ENCODE assay signal across 2 cellular contexts in genomic region chr3:13282986-13283876, GRCh38.
A peak's percentile ranks its signal among the peaks of the same experiment; 100 is the strongest.
TF ChIP-seq lines count a peak whose summit lies in the region.

No MANE protein-coding gene starts in this region.

TF ChIP-seq in K562, 482 proteins besides CTCF, POLR2A, EP300 and RAD21 (continued from another document and continues in another):
- TF ChIP-seq, protein P1, sequence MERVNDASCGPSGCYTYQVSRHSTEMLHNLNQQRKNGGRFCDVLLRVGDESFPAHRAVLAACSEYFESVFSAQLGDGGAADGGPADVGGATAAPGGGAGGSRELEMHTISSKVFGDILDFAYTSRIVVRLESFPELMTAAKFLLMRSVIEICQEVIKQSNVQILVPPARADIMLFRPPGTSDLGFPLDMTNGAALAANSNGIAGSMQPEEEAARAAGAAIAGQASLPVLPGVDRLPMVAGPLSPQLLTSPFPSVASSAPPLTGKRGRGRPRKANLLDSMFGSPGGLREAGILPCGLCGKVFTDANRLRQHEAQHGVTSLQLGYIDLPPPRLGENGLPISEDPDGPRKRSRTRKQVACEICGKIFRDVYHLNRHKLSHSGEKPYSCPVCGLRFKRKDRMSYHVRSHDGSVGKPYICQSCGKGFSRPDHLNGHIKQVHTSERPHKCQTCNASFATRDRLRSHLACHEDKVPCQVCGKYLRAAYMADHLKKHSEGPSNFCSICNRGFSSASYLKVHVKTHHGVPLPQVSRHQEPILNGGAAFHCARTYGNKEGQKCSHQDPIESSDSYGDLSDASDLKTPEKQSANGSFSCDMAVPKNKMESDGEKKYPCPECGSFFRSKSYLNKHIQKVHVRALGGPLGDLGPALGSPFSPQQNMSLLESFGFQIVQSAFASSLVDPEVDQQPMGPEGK (CRISPR knock-in tag; IDR thresholded peaks at IDR 0.05; ENCODE audit: borderline replicate concordance): no peak
- TF ChIP-seq TAL1 (IDR thresholded peaks at IDR 0.05) (no peak), BCOR (IDR thresholded peaks at IDR 0.05) (0 out of 2 replicates have a peak, but pooled peaks have one; percentile 25), RBBP5 (IDR thresholded peaks at IDR 0.05; ENCODE audit: borderline replicate concordance, insufficient read depth, low read length, poor library complexity, severe bottlenecking) (peak; percentile 52), MYC (IDR thresholded peaks at IDR 0.05; ENCODE audit: low read depth, low read length) (0 out of 2 replicates have a peak, but pooled peaks have one; percentile 15), MYC (CRISPR knock-in tag; IDR thresholded peaks at IDR 0.05; ENCODE audit: borderline replicate concordance, low read depth) (no peak), TBP (optimal IDR thresholded peaks at IDR 0.05; ENCODE audit: low read depth, low read length) (no peak), ZBTB12 (CRISPR knock-in tag; IDR thresholded peaks at IDR 0.05) (no peak), CCNT2 (IDR thresholded peaks at IDR 0.05; ENCODE audit: borderline replicate concordance, extremely low read depth, insufficient read length, low read depth, low read length) (peak; percentile 67), ZBTB7A (IDR thresholded peaks at IDR 0.05; ENCODE audit: borderline replicate concordance, control insufficient read depth, low read depth, low read length) (peak; percentile 87; the same call in 1 of the 2 replicates), NFIC (IDR thresholded peaks at IDR 0.05) (peak; percentile 14; the same call in 1 of the 2 replicates), CAMTA2 (CRISPR knock-in tag; conservative IDR thresholded peaks at IDR 0.05) (no peak), STAG1 (CRISPR knock-in tag; IDR thresholded peaks at IDR 0.05; ENCODE audit: borderline replicate concordance) (no peak), ZFPM2 (CRISPR knock-in tag; IDR thresholded peaks at IDR 0.05) (no peak), SIN3A (IDR thresholded peaks at IDR 0.05; ENCODE audit: borderline replicate concordance in 2 of 2, control insufficient read depth in 1 of 2, low read depth in 2 of 2, low read length in 2 of 2) (peak in 1 of 2 experiments; percentile 48; a peak in 1 of 4 replicates), ZNF197 (CRISPR knock-in tag; IDR thresholded peaks at IDR 0.05; ENCODE audit: low read depth) (no peak), ATF3 (IDR thresholded peaks at IDR 0.05) (no peak), ATF3 (CRISPR knock-in tag; conservative IDR thresholded peaks at IDR 0.05) (no peak), RB1 (IDR thresholded peaks at IDR 0.05; ENCODE audit: low read depth) (peak; percentile 86), NFATC3 (IDR thresholded peaks at IDR 0.05) (no peak)
- TF ChIP-seq, protein P2, sequence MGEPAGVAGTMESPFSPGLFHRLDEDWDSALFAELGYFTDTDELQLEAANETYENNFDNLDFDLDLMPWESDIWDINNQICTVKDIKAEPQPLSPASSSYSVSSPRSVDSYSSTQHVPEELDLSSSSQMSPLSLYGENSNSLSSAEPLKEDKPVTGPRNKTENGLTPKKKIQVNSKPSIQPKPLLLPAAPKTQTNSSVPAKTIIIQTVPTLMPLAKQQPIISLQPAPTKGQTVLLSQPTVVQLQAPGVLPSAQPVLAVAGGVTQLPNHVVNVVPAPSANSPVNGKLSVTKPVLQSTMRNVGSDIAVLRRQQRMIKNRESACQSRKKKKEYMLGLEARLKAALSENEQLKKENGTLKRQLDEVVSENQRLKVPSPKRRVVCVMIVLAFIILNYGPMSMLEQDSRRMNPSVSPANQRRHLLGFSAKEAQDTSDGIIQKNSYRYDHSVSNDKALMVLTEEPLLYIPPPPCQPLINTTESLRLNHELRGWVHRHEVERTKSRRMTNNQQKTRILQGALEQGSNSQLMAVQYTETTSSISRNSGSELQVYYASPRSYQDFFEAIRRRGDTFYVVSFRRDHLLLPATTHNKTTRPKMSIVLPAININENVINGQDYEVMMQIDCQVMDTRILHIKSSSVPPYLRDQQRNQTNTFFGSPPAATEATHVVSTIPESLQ (CRISPR knock-in tag; IDR thresholded peaks at IDR 0.05): no peak
- TF ChIP-seq, protein P3, sequence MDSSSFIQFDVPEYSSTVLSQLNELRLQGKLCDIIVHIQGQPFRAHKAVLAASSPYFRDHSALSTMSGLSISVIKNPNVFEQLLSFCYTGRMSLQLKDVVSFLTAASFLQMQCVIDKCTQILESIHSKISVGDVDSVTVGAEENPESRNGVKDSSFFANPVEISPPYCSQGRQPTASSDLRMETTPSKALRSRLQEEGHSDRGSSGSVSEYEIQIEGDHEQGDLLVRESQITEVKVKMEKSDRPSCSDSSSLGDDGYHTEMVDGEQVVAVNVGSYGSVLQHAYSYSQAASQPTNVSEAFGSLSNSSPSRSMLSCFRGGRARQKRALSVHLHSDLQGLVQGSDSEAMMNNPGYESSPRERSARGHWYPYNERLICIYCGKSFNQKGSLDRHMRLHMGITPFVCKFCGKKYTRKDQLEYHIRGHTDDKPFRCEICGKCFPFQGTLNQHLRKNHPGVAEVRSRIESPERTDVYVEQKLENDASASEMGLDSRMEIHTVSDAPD (CRISPR knock-in tag; IDR thresholded peaks at IDR 0.05): no peak

TF ChIP-seq in HepG2, 621 proteins besides CTCF, POLR2A, EP300 and RAD21 (continued from another document and continues in another):
- TF ChIP-seq ZNF407 (CRISPR knock-in tag; IDR thresholded peaks at IDR 0.05; ENCODE audit: not compliant biosample characterization) (peak; percentile 14), ZSCAN20 (CRISPR knock-in tag; IDR thresholded peaks at IDR 0.05; ENCODE audit: borderline replicate concordance) (peak; percentile 52; the same call in 1 of the 2 replicates), ZNF768 (CRISPR knock-in tag; IDR thresholded peaks at IDR 0.05) (no peak), ZNF850 (CRISPR knock-in tag; conservative IDR thresholded peaks at IDR 0.05) (no peak), MAF1 (CRISPR knock-in tag; IDR thresholded peaks at IDR 0.05; ENCODE audit: borderline replicate concordance) (0 out of 2 replicates have a peak, but pooled peaks have one; percentile 27), PRDM4 (CRISPR knock-in tag; IDR thresholded peaks at IDR 0.05; ENCODE audit: borderline replicate concordance) (no peak), ZNF562 (CRISPR knock-in tag; IDR thresholded peaks at IDR 0.05; ENCODE audit: borderline replicate concordance) (no peak), ZNF17 (CRISPR knock-in tag; IDR thresholded peaks at IDR 0.05) (no peak), ZNF256 (CRISPR knock-in tag; conservative IDR thresholded peaks at IDR 0.05) (no peak), SKIL (CRISPR knock-in tag; IDR thresholded peaks at IDR 0.05; ENCODE audit: borderline replicate concordance) (no peak), NCOA2 (CRISPR knock-in tag; IDR thresholded peaks at IDR 0.05) (peak; percentile 12; the same call in 1 of the 2 replicates), PHF5A (CRISPR knock-in tag; IDR thresholded peaks at IDR 0.05; ENCODE audit: low read depth, unreplicated experiment) (no peak), LCORL (IDR thresholded peaks at IDR 0.05) (no peak), LCORL (CRISPR knock-in tag; IDR thresholded peaks at IDR 0.05) (0 out of 2 replicates have a peak, but pooled peaks have one; percentile 36), ZNF749 (CRISPR knock-in tag; IDR thresholded peaks at IDR 0.05; ENCODE audit: borderline replicate concordance) (no peak), ZNF724P (CRISPR knock-in tag; IDR thresholded peaks at IDR 0.05; ENCODE audit: borderline replicate concordance) (no peak), ZZZ3 (CRISPR knock-in tag; IDR thresholded peaks at IDR 0.05; ENCODE audit: borderline replicate concordance) (no peak), GABPA (IDR thresholded peaks at IDR 0.05; ENCODE audit: low read depth, low read length) (no peak), GABPA (CRISPR knock-in tag; IDR thresholded peaks at IDR 0.05; ENCODE audit: low read depth) (no peak), ZNF616 (CRISPR knock-in tag; IDR thresholded peaks at IDR 0.05; ENCODE audit: low read depth) (no peak), ELK4 (CRISPR knock-in tag; IDR thresholded peaks at IDR 0.05; ENCODE audit: borderline replicate concordance) (no peak), CEBPG (CRISPR knock-in tag; IDR thresholded peaks at IDR 0.05) (no peak), KDM1A (CRISPR knock-in tag; IDR thresholded peaks at IDR 0.05) (no peak)
- TF ChIP-seq, protein P4, sequence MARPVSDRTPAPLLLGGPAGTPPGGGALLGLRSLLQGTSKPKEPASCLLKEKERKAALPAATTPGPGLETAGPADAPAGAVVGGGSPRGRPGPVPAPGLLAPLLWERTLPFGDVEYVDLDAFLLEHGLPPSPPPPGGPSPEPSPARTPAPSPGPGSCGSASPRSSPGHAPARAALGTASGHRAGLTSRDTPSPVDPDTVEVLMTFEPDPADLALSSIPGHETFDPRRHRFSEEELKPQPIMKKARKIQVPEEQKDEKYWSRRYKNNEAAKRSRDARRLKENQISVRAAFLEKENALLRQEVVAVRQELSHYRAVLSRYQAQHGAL (CRISPR knock-in tag; IDR thresholded peaks at IDR 0.05; ENCODE audit: not compliant biosample characterization): no peak
